ENCODE assay signal across 16 cellular contexts in the genomic region with DNA sequence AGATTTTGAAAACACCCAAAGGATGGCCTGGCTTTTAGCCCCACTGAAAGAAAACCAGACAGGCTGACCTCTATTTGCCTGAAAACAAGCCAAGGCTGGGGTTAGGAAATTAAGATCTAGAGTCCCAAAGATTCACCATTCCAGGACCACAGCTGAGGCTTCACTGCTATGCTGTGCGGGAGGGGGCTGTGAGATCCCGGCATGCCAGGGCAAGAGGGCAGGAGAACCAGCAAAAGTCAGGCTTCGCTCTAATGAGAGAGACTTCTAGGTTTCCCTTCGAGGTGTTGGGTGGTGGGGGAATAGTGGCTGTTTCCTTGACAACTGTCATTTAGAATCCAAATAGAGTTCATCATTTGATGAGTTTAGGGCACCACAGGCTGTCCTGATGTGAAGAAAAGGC.
DNase-seq lines count a peak whose midpoint lies in the region; ATAC-seq and TF ChIP-seq lines count a peak whose summit lies in the region.
"Had no signal": no experiment of that assay in that cellular context is flagged by ENCODE, and none has a peak within 500 bp of the region (broad histone marks: within the 10 kb centered on the region; RNA-seq: fewer than 3 reads in every experiment).

No MANE protein-coding gene starts in this region.

- no peaks in the 10 kb centered on the region for H3K27me3 ChIP-seq in HUES48 (ENCODE audit: control insufficient read depth, insufficient read depth, low read length)

- DNase-seq in WTC11 (ENCODE audit: low spot score) = peak; percentile 17
- peak; percentile 20 for DNase-seq in iPS-NIHi7 (ENCODE audit: extremely low spot score)
- DNase-seq in retina = peak; percentile 31
- no peak for DNase-seq in NCI-H1694 (lab: John Stamatoyannopoulos, UW)
- no peak for DNase-seq in NCI-H1092 treated with DMSO at 0.1 percent for 48 hours (lab: John Stamatoyannopoulos, UW)
- DNase-seq in UCSD-AML1 (lab: John Stamatoyannopoulos, UW; ENCODE audit: unreplicated experiment) = no peak
- DNase-seq: EL; GF-D8; GOT3; Karpas-422; MV-4-11; NCI-H1694 treated with DMSO at 0.1 percent for 48 hours; NK-92 treated with Interleukin-12 subunit alpha and Interleukin-12 subunit beta, amount 100 ng/mL, for 24 hours; SIG-M5 had no signal

- H3K4me3 Mint-ChIP-seq in WTC11 = no peak overlapping the region
- H3K4me3 Mint-ChIP-seq: B cell had no signal

- POLR2A ChIA-PET in WTC11 (lab: Charles Lee) = no interaction called here

- CTCF ChIA-PET in WTC11 (lab: Charles Lee) = interaction anchor here (1.2 to 2.7 kb wide), 10 partner anchors 24 to 303 kb away, joined by 3 to 26 read pairs (median 10); no protein-coding TSS in a partner anchor

- H3K9me3 Mint-ChIP-seq in WTC11 = no peaks in the 10 kb centered on the region

- no peaks in the 10 kb centered on the region for H3K9me3 ChIP-seq in HUES48 (ENCODE audit: control insufficient read depth, insufficient read depth, low read length)

- no peaks in the 10 kb centered on the region; the same call in 1 of the 2 replicates for H3K27me3 Mint-ChIP-seq in WTC11 (ENCODE audit: low read depth)

- H3K27ac ChIP-seq in HUES48 (ENCODE audit: low read depth, low read length) = peak overlapping the region; percentile 72

- H3K36me3 ChIP-seq in HUES48 (ENCODE audit: control insufficient read depth, insufficient read depth, low read length) = no peaks in the 10 kb centered on the region

- no peak overlapping the region for H3K27ac Mint-ChIP-seq in WTC11
- H3K27ac Mint-ChIP-seq: B cell had no signal

- H3K4me1 ChIP-seq in HUES48 (ENCODE audit: control insufficient read depth, insufficient read depth, low read length) = peaks cover 18% of the 10 kb centered on the region

- H3K36me3 Mint-ChIP-seq in WTC11 = no peaks in the 10 kb centered on the region

- H3K9ac ChIP-seq in HUES48 (ENCODE audit: low read depth, low read length) = no peak overlapping the region

- peak; percentile 56 for ATAC-seq in WTC11

- peaks cover 22% of the 10 kb centered on the region for H3K4me1 Mint-ChIP-seq in WTC11
- H3K4me1 Mint-ChIP-seq: B cell had no signal

- H3K4me3 ChIP-seq in HUES48 (ENCODE audit: low read depth, low read length) = no peak overlapping the region

- no peak for TF ChIP-seq CTCF in WTC11 (IDR thresholded peaks at IDR 0.05)

TF ChIP-seq in WTC11, 78 proteins besides CTCF, POLR2A, EP300 and RAD21:
- peak; percentile 56; the same call in 1 of the 2 replicates for TF ChIP-seq EMX1 (CRISPR knock-in tag; IDR thresholded peaks at IDR 0.05)
- TF ChIP-seq, protein P1, sequence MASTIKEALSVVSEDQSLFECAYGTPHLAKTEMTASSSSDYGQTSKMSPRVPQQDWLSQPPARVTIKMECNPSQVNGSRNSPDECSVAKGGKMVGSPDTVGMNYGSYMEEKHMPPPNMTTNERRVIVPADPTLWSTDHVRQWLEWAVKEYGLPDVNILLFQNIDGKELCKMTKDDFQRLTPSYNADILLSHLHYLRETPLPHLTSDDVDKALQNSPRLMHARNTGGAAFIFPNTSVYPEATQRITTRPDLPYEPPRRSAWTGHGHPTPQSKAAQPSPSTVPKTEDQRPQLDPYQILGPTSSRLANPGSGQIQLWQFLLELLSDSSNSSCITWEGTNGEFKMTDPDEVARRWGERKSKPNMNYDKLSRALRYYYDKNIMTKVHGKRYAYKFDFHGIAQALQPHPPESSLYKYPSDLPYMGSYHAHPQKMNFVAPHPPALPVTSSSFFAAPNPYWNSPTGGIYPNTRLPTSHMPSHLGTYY (CRISPR knock-in tag; IDR thresholded peaks at IDR 0.05) = no peak

Comparison
In these comparisons a context has a peak if more than half of its experiments do, and no peak if none do; other contexts are left out.
1. DNase-seq: peak in WTC11 (single experiment), iPS-NIHi7 (single experiment) and retina (single experiment); none in NCI-H1694 (single experiment), NCI-H1092 treated with DMSO at 0.1 percent for 48 hours (single experiment) and UCSD-AML1 (single experiment).